In the genomic region with DNA sequence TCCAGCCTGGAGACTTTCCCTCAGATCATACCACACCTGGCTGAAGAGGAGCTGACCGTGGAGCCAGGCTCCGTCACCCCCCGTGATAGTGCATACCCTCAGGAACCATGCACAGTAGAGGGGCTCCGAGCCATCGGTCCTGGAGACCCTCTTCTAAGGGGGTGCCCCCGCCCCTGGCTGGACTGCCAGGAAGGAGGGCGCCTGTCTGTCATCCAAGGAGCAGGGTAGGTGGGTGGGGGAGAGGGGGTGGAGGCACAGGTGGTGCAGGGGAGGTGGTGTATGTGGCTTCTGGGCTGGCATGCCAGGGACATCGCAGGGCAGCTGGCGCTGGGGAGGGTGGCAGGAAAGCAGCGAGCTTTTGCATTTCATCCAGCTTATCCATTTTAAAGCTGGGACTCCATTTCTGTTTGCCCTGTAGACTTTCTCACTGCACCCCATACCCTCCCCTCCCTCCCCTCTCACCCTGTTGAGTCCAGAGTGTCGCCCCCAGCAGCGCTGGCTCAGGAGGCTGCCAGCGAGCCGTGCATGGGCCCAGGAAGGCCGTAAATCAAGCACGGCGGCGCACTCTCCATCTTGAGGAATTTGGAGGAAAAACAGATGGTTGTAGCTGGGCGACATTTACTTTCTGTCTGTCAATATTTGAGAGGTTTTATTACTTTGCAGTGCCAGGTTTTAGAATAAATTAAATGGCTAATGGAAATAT, we compare ENCODE assay signal across 8 cellular contexts. TPM values are rescaled to one million over a fixed set of nuclear protein-coding genes. Genes with fewer than 3 reads are reported as not detected.
A peak's percentile ranks its signal among the peaks of the same experiment; 100 is the strongest.
DNase-seq lines count a peak whose midpoint lies in the region; TF ChIP-seq lines count a peak whose summit lies in the region.

No MANE protein-coding gene starts in this region.

- H3K27me3 ChIP-seq in SK-N-SH (ENCODE audit: insufficient read depth) = no peaks in the 10 kb centered on the region
- H3K27me3 ChIP-seq in stomach = no peaks in the 10 kb centered on the region

- H3K79me2 ChIP-seq in SK-N-SH (ENCODE audit: insufficient read depth) = no peaks in the 10 kb centered on the region

- POLR2A ChIA-PET in SK-N-SH (lab: Yijun Ruan, JAX) = interaction anchor here (1.5 kb wide), 1 partner anchor 8 kb away, joined by 5 read pairs; no protein-coding TSS in a partner anchor

- H3F3A ChIP-seq in SK-N-SH (replicated peaks; ENCODE audit: insufficient read depth) = no peaks in the 10 kb centered on the region

- no peak for TF ChIP-seq POLR2A in stomach (IDR thresholded peaks at IDR 0.05)

- H3K9me2 ChIP-seq in SK-N-SH = no peaks in the 10 kb centered on the region

- TF ChIP-seq EP300 in SK-N-SH (IDR thresholded peaks at IDR 0.05; ENCODE audit: borderline replicate concordance in 1 of 2, low read depth in 1 of 2, low read length in 1 of 2) (no peak), stomach (IDR thresholded peaks at IDR 0.05) (no peak)

- H3K4me1 ChIP-seq in SK-N-SH (ENCODE audit: control insufficient read depth in 1 of 2, insufficient read depth in 2 of 2, low read depth in 1 of 2, low read length in 1 of 2) = peaks cover 0 to 35% of the 10 kb centered on the region in 2 experiments; a peak in 1 of 4 replicates
- H3K4me1 ChIP-seq in stomach = peaks cover 30 to 61% (median 49%) of the 10 kb centered on the region in 4 donors

- no peak overlapping the region for H3K4me2 ChIP-seq in SK-N-SH

- TF ChIP-seq CTCF in SK-N-SH (IDR thresholded peaks at IDR 0.05) = no peak
- no peak for TF ChIP-seq CTCF in stomach (IDR thresholded peaks at IDR 0.05)

- DNase-seq in GM03348 (ENCODE audit: low spot score) (peak; percentile 37), SK-N-SH (peak; percentile 64), left kidney (ENCODE audit: low read depth, low spot score) (peak; percentile 83), stomach (peak; percentile 24), KBM-7 (no peak), middle frontal gyrus (ENCODE audit: extremely low spot score, low spot score) (no peak), H4 (ENCODE audit: low spot score) (no peak)
- no peak for DNase-seq in activated naive CD4-positive, alpha-beta T cell treated with Interleukin-2 at 50 U/mL for 16 hours

- H4K20me1 ChIP-seq in SK-N-SH (ENCODE audit: insufficient read depth) = no peaks in the 10 kb centered on the region

- TF ChIP-seq RAD21 in SK-N-SH (IDR thresholded peaks at IDR 0.05; ENCODE audit: low read length) = no peak

- in situ Hi-C loops in KBM-7 (cut with MboI; ENCODE audit: low pct_unique_long_range_greater_than_20kb, low sequenced_read_pairs) = no loop called here

- intact Hi-C loops in stomach (cut with DNase I; ENCODE audit: low total_unique reads) = no loop called here

- no peaks in the 10 kb centered on the region for H3K36me3 ChIP-seq in SK-N-SH (replicated peaks in 1 of 2; ENCODE audit: control insufficient read depth in 1 of 2, insufficient read depth in 2 of 2, low read length in 1 of 2)
- no peaks in the 10 kb centered on the region for H3K36me3 ChIP-seq in stomach

- CTCF ChIA-PET in SK-N-SH (lab: Yijun Ruan, JAX) = interaction anchor here (1.3 to 1.7 kb wide), 3 partner anchors 8 to 13 kb away, joined by 3 to 5 read pairs (median 4); no protein-coding TSS in a partner anchor

- 74% methylated on average over 18 of the region's 19 CpGs for WGBS in SK-N-SH (ENCODE audit: low lambda C conversion rate)
- 51 to 76% (median 64%) methylated on average over 15 to 19 of the region's 19 CpGs for WGBS in stomach, 5 donors

- H3K27ac ChIP-seq in SK-N-SH (ENCODE audit: low read depth in 2 of 2, low read length in 1 of 2) (no peak overlapping the region), stomach (peak overlapping the region in 4 of 5 donors; percentile 49 to 58 (median 52))

- H3K4me3 ChIP-seq in SK-N-SH (ENCODE audit: low read depth in 2 of 2, low read length in 1 of 2) (no peak overlapping the region), stomach (no peak overlapping the region)

- no peak overlapping the region for H3K9ac ChIP-seq in SK-N-SH

- no peak overlapping the region; the same call in 1 of the 2 replicates for H2AFZ ChIP-seq in SK-N-SH (ENCODE audit: low read depth)

- H3K9me3 ChIP-seq in SK-N-SH (no peaks in the 10 kb centered on the region), stomach (no peaks in the 10 kb centered on the region)

TF ChIP-seq in SK-N-SH, 30 proteins besides CTCF, POLR2A, EP300 and RAD21:
- TF ChIP-seq FOXM1 (IDR thresholded peaks at IDR 0.05; ENCODE audit: low read depth) (no peak), CHD2 (IDR thresholded peaks at IDR 0.05; ENCODE audit: low read length, partially characterized antibody) (no peak), NFIC (IDR thresholded peaks at IDR 0.05; ENCODE audit: borderline replicate concordance) (no peak), RFX5 (IDR thresholded peaks at IDR 0.05; ENCODE audit: low read length) (no peak), TAF1 (IDR thresholded peaks at IDR 0.05; ENCODE audit: borderline replicate concordance, low read depth, low read length) (no peak), SMC3 (IDR thresholded peaks at IDR 0.05; ENCODE audit: low read depth, low read length) (no peak), POLR2AphosphoS5 (IDR thresholded peaks at IDR 0.05; ENCODE audit: low read depth, low read length) (no peak), ELF1 (IDR thresholded peaks at IDR 0.05) (no peak), YY1 (IDR thresholded peaks at IDR 0.05; ENCODE audit: low read depth) (no peak), FOXJ3 (CRISPR knock-in tag; IDR thresholded peaks at IDR 0.05) (no peak), FOSL2 (IDR thresholded peaks at IDR 0.05; ENCODE audit: borderline replicate concordance, low read depth) (no peak), RXRA (IDR thresholded peaks at IDR 0.05; ENCODE audit: borderline replicate concordance, low read depth) (no peak)
- TF ChIP-seq, protein P1, sequence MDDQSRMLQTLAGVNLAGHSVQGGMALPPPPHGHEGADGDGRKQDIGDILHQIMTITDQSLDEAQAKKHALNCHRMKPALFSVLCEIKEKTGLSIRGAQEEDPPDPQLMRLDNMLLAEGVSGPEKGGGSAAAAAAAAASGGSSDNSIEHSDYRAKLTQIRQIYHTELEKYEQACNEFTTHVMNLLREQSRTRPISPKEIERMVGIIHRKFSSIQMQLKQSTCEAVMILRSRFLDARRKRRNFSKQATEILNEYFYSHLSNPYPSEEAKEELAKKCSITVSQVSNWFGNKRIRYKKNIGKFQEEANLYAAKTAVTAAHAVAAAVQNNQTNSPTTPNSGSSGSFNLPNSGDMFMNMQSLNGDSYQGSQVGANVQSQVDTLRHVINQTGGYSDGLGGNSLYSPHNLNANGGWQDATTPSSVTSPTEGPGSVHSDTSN (IDR thresholded peaks at IDR 0.05) = no peak
- TF ChIP-seq, protein P2, sequence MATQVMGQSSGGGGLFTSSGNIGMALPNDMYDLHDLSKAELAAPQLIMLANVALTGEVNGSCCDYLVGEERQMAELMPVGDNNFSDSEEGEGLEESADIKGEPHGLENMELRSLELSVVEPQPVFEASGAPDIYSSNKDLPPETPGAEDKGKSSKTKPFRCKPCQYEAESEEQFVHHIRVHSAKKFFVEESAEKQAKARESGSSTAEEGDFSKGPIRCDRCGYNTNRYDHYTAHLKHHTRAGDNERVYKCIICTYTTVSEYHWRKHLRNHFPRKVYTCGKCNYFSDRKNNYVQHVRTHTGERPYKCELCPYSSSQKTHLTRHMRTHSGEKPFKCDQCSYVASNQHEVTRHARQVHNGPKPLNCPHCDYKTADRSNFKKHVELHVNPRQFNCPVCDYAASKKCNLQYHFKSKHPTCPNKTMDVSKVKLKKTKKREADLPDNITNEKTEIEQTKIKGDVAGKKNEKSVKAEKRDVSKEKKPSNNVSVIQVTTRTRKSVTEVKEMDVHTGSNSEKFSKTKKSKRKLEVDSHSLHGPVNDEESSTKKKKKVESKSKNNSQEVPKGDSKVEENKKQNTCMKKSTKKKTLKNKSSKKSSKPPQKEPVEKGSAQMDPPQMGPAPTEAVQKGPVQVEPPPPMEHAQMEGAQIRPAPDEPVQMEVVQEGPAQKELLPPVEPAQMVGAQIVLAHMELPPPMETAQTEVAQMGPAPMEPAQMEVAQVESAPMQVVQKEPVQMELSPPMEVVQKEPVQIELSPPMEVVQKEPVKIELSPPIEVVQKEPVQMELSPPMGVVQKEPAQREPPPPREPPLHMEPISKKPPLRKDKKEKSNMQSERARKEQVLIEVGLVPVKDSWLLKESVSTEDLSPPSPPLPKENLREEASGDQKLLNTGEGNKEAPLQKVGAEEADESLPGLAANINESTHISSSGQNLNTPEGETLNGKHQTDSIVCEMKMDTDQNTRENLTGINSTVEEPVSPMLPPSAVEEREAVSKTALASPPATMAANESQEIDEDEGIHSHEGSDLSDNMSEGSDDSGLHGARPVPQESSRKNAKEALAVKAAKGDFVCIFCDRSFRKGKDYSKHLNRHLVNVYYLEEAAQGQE (IDR thresholded peaks at IDR 0.05; ENCODE audit: low read depth, low read length) = no peak
- TF ChIP-seq, protein P3, sequence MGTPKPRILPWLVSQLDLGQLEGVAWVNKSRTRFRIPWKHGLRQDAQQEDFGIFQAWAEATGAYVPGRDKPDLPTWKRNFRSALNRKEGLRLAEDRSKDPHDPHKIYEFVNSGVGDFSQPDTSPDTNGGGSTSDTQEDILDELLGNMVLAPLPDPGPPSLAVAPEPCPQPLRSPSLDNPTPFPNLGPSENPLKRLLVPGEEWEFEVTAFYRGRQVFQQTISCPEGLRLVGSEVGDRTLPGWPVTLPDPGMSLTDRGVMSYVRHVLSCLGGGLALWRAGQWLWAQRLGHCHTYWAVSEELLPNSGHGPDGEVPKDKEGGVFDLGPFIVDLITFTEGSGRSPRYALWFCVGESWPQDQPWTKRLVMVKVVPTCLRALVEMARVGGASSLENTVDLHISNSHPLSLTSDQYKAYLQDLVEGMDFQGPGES (IDR thresholded peaks at IDR 0.05; ENCODE audit: low read depth, low read length) = no peak
TF ChIP-seq in SK-N-SH: peak in this region for 0.

RNA-seq across cellular contexts. Expression of gene HS6ST1, which starts 56.2 kb away (rescaled TPM):
- 5.2 and 5.9 TPM in 2 replicates for polyA plus RNA-seq in SK-N-SH (2012; rRNA removed)
- 2.9 and 4.9 TPM in 2 replicates for polyA plus RNA-seq in SK-N-SH (2012; cell fraction: cytosol; rRNA removed)
- 3.4 and 3.8 TPM in 2 replicates for polyA plus RNA-seq in SK-N-SH (2012; cell fraction: nucleus; rRNA removed)
- 100 to 1,000 TPM in 1 of 5 donors, 10 to 100 TPM in 2, 1 to 10 TPM in 2; 2.9 to 178 (median 20.7) TPM for total RNA-seq in stomach
- polyA plus RNA-seq in stomach = 10 to 100 TPM in 2 of 3 donors, 1 to 10 TPM in 1; 5.8 to 15.2 (median 10.5) TPM
- total RNA-seq in H4 (2014; rRNA removed; shearing (Covaris generic)) = 20.3 and 25.3 TPM in 2 replicates

Comparison
In these comparisons a context has a peak if more than half of its experiments do, and no peak if none do; other contexts are left out.
1. DNase-seq: peak in GM03348 (single experiment), SK-N-SH (single experiment), left kidney (single experiment) and stomach (single experiment); none in KBM-7 (single experiment), activated naive CD4-positive, alpha-beta T cell treated with Interleukin-2 at 50 U/mL for 16 hours (single experiment), middle frontal gyrus (single experiment) and H4 (single experiment).
2. H3K27ac ChIP-seq: peak in stomach (4 of 5); none in SK-N-SH (0 of 2).